Comparison of ENCODE assay signal across 10 cellular contexts in the genomic region with DNA sequence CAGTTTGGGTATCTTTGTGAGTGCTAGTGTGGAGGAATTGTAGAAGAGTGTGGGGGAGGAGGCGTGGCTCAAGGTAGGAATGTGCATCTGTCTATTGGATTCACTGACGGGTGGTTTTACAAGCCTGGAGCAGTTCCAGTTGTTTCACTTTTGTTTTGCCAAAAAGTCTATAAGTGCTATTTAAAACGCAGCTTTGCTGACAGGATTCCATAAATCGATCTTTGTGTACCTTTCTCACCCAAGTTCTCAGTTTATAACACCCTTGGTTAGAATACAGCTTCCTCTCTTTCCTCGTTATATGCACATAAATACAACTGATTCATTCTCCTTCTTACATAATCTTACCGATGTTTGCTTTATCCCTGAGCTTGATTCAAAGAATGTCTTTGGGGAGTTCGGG.
A peak's percentile ranks its signal among the peaks of the same experiment; 100 is the strongest.
DNase-seq lines count a peak whose midpoint lies in the region; ATAC-seq, FAIRE-seq and TF ChIP-seq lines count a peak whose summit lies in the region.
"Had no signal": no experiment of that assay in that cellular context is flagged by ENCODE, and none has a peak within 500 bp of the region (broad histone marks: within the 10 kb centered on the region; RNA-seq: fewer than 3 reads in every experiment).

No MANE protein-coding gene starts in this region.

- H4K20me1 ChIP-seq in astrocyte (ENCODE audit: insufficient read depth, low read length): no peaks in the 10 kb centered on the region

- no peaks in the 10 kb centered on the region for H3K27me3 Mint-ChIP-seq in activated naive CD8-positive, alpha-beta T cell
- no peaks in the 10 kb centered on the region for H3K27me3 Mint-ChIP-seq in activated naive CD8-positive, alpha-beta T cell treated with anti-CD3 and anti-CD28 coated beads for 36 hours
- H3K27me3 Mint-ChIP-seq in astrocyte (ENCODE audit: low read depth, unreplicated experiment): no peaks in the 10 kb centered on the region

- DNase-seq in activated naive CD8-positive, alpha-beta T cell treated with anti-CD3 and anti-CD28 coated beads for 36 hours: no peak
- DNase-seq in astrocyte (ENCODE audit: low read depth) (peak; percentile 12), left lung (no peak), urothelium cell line (ENCODE audit: low spot score) (peak; percentile 59), GM20000 (ENCODE audit: low spot score) (no peak)
- DNase-seq: central memory CD4-positive, alpha-beta T cell had no signal

- H3K79me2 ChIP-seq in astrocyte (ENCODE audit: insufficient read depth, low read length): no peaks in the 10 kb centered on the region

- H3K4me1 Mint-ChIP-seq in activated naive CD8-positive, alpha-beta T cell (ENCODE audit: low read depth): peaks cover 7% of the 10 kb centered on the region
- H3K4me1 Mint-ChIP-seq in activated naive CD8-positive, alpha-beta T cell treated with anti-CD3 and anti-CD28 coated beads for 36 hours: no peaks in the 10 kb centered on the region
- H3K4me1 Mint-ChIP-seq in astrocyte (ENCODE audit: low read depth, unreplicated experiment): peaks cover 27% of the 10 kb centered on the region

- H3K27ac Mint-ChIP-seq in activated naive CD8-positive, alpha-beta T cell: no peak overlapping the region
- no peak overlapping the region for H3K27ac Mint-ChIP-seq in activated naive CD8-positive, alpha-beta T cell treated with anti-CD3 and anti-CD28 coated beads for 36 hours
- no peak overlapping the region for H3K27ac Mint-ChIP-seq in astrocyte (ENCODE audit: unreplicated experiment)
- H3K27ac Mint-ChIP-seq: activated T-helper 1 cell treated with anti-CD3 and anti-CD28 coated beads, Interleukin-12 subunit alpha, Interleukin-12 subunit beta, Interleukin-2, Interleukin-4 antibody, amounts not matched to agents 30 ng/mL and 10 ng/mL and 1 ng/mL, durations not matched to agents 14 hours and 24 hours and 36 hours had no signal

- no peak overlapping the region for H3K9ac ChIP-seq in astrocyte (ENCODE audit: low read length)

- peaks cover 2% of the 10 kb centered on the region for H3K4me1 ChIP-seq in astrocyte (ENCODE audit: insufficient read depth, low read length)
- peaks cover 0 to 2% of the 10 kb centered on the region in 2 donors for H3K4me1 ChIP-seq in left lung

- TF ChIP-seq CTCF in astrocyte (IDR thresholded peaks at IDR 0.05; ENCODE audit: insufficient read depth, low read depth, low read length) (no peak), left lung (IDR thresholded peaks at IDR 0.05) (no peak), GM20000 (IDR thresholded peaks at IDR 0.05; ENCODE audit: extremely low read depth, missing control alignments) (no peak)

- no peaks in the 10 kb centered on the region for H3K9me3 ChIP-seq in astrocyte (ENCODE audit: insufficient read depth, low read depth, low read length)
- H3K9me3 ChIP-seq in left lung: no peaks in the 10 kb centered on the region

- H3K4me3 ChIP-seq in astrocyte (ENCODE audit: insufficient read depth, low read depth, low read length) (no peak overlapping the region), left lung (no peak overlapping the region)

- no peaks in the 10 kb centered on the region for H3K36me3 ChIP-seq in astrocyte (ENCODE audit: insufficient read depth, low read length)
- no peaks in the 10 kb centered on the region for H3K36me3 ChIP-seq in left lung

- peak; percentile 57 for ATAC-seq in left lung
- no peak for ATAC-seq in HG03460 (IDR thresholded peaks at IDR 0.05; ENCODE audit: unreplicated experiment)
- ATAC-seq in GM21515 (IDR thresholded peaks at IDR 0.05; ENCODE audit: unreplicated experiment): no peak

- peak overlapping the region; percentile 21 for H3K4me3 Mint-ChIP-seq in activated naive CD8-positive, alpha-beta T cell
- H3K4me3 Mint-ChIP-seq in activated naive CD8-positive, alpha-beta T cell treated with anti-CD3 and anti-CD28 coated beads for 36 hours: no peak overlapping the region
- H3K4me3 Mint-ChIP-seq in astrocyte (ENCODE audit: unreplicated experiment): no peak overlapping the region
- H3K4me3 Mint-ChIP-seq: activated T-helper 1 cell treated with anti-CD3 and anti-CD28 coated beads, Interleukin-12 subunit alpha, Interleukin-12 subunit beta, Interleukin-2, Interleukin-4 antibody, amounts not matched to agents 30 ng/mL and 10 ng/mL and 1 ng/mL, durations not matched to agents 14 hours and 24 hours and 36 hours had no signal

- H2AFZ ChIP-seq in astrocyte (ENCODE audit: low read depth, low read length): no peak overlapping the region

- no peak overlapping the region for H3K4me2 ChIP-seq in astrocyte (ENCODE audit: low read length)

- H3K27me3 ChIP-seq in astrocyte (ENCODE audit: insufficient read depth, low read length) (no peaks in the 10 kb centered on the region), left lung (no peaks in the 10 kb centered on the region)

- no peaks in the 10 kb centered on the region for H3K9me3 Mint-ChIP-seq in activated naive CD8-positive, alpha-beta T cell (ENCODE audit: low read depth)
- H3K9me3 Mint-ChIP-seq in activated naive CD8-positive, alpha-beta T cell treated with anti-CD3 and anti-CD28 coated beads for 36 hours: no peaks in the 10 kb centered on the region
- no peaks in the 10 kb centered on the region for H3K9me3 Mint-ChIP-seq in astrocyte (ENCODE audit: unreplicated experiment)
- H3K9me3 Mint-ChIP-seq: activated T-helper 1 cell treated with anti-CD3 and anti-CD28 coated beads, Interleukin-12 subunit alpha, Interleukin-12 subunit beta, Interleukin-2, Interleukin-4 antibody, amounts not matched to agents 30 ng/mL and 10 ng/mL and 1 ng/mL, durations not matched to agents 14 hours and 24 hours and 36 hours had no signal

- H3K27ac ChIP-seq in astrocyte (ENCODE audit: low read depth, low read length) (no peak overlapping the region), left lung (no peak overlapping the region)

- intact Hi-C loops in left lung (cut with DNase I): no loop called here

- no peaks in the 10 kb centered on the region for H3K36me3 Mint-ChIP-seq in activated naive CD8-positive, alpha-beta T cell
- no peaks in the 10 kb centered on the region for H3K36me3 Mint-ChIP-seq in activated naive CD8-positive, alpha-beta T cell treated with anti-CD3 and anti-CD28 coated beads for 36 hours
- H3K36me3 Mint-ChIP-seq in astrocyte (ENCODE audit: low read depth, unreplicated experiment): no peaks in the 10 kb centered on the region

- no peak for FAIRE-seq in astrocyte (lab: Jason Lieb, UNC)
- no peak for FAIRE-seq in urothelium cell line (lab: Jason Lieb, UNC)

Comparison
In these comparisons a context has a peak if more than half of its experiments do, and no peak if none do; other contexts are left out.
1. DNase-seq: peak in astrocyte (single experiment) and urothelium cell line (single experiment); none in activated naive CD8-positive, alpha-beta T cell treated with anti-CD3 and anti-CD28 coated beads for 36 hours (single experiment), left lung (0 of 2) and GM20000 (single experiment).